Comparison of ENCODE assay signal across 2 cellular contexts in genomic region chr17:79748296-79749099, GRCh38.
TF ChIP-seq lines count a peak whose summit lies in the region.

No MANE protein-coding gene starts in this region.

TF ChIP-seq in A549, 52 proteins besides CTCF, POLR2A, EP300 and RAD21:
- TF ChIP-seq HOXB13 (CRISPR knock-in tag; IDR thresholded peaks at IDR 0.05; ENCODE audit: low read depth) (no peak), FOXS1 (CRISPR knock-in tag; IDR thresholded peaks at IDR 0.05) (no peak), JUNB (IDR thresholded peaks at IDR 0.05) (no peak), CHD4 (IDR thresholded peaks at IDR 0.05; ENCODE audit: borderline replicate concordance) (no peak), CBX8 (IDR thresholded peaks at IDR 0.05) (no peak), REST (IDR thresholded peaks at IDR 0.05) (no peak), SREBF2 (IDR thresholded peaks at IDR 0.05) (no peak), RNF2 (IDR thresholded peaks at IDR 0.05; ENCODE audit: borderline replicate concordance, low read depth) (no peak), FOSB (CRISPR knock-in tag; IDR thresholded peaks at IDR 0.05) (no peak)

TF ChIP-seq in endothelial cell of umbilical vein, 7 proteins besides CTCF, POLR2A, EP300 and RAD21:
- TF ChIP-seq EZH2 (IDR thresholded peaks at IDR 0.05; ENCODE audit: borderline replicate concordance, low read depth, low read length, severe bottlenecking) (peak; percentile 22), GATA2 (IDR thresholded peaks at IDR 0.05; ENCODE audit: insufficient read depth, insufficient read length, low read depth, low read length) (no peak)
